11 cellular contexts compared by ENCODE assay signal in the genomic region with DNA sequence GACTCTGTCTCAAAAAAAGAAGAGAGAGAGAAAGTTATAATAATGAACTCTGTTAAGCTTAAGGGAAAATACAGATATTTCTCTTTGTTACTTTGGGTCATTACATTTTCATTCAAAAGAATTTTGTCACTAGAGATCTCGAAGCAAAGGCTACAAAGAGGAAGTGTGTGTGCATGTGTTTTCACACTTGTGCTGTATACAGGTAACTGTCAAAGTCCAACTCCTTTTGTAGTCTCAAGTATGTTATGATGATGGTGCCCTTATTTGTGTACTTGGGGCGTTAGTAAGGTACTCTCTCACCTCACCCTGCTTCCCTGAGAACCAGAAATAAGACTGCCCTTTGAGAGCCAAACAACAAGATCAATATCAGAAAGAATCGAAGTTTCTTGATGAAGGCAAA.
"Had no signal": no experiment of that assay in that cellular context is flagged by ENCODE, and none has a peak within 500 bp of the region (broad histone marks: within the 10 kb centered on the region; RNA-seq: fewer than 3 reads in every experiment).

No MANE protein-coding gene starts in this region.

- FAIRE-seq: H1, H54 had no signal

- ATAC-seq: GM23338, HCT116 had no signal

- H3K4me1 ChIP-seq: HAP-1 had no signal

- H3K27ac ChIP-seq: GM23248 had no signal

- H3K4me3 ChIP-seq: GM23248, GM23338, HAP-1 had no signal

- H3K36me3 ChIP-seq: HAP-1 had no signal

- DNase-seq: GM23248, GOT3, H7, H9, HCEC 1CT, HFFc6 had no signal

- H3K9me3 ChIP-seq: HAP-1 had no signal
